In the genomic region with DNA sequence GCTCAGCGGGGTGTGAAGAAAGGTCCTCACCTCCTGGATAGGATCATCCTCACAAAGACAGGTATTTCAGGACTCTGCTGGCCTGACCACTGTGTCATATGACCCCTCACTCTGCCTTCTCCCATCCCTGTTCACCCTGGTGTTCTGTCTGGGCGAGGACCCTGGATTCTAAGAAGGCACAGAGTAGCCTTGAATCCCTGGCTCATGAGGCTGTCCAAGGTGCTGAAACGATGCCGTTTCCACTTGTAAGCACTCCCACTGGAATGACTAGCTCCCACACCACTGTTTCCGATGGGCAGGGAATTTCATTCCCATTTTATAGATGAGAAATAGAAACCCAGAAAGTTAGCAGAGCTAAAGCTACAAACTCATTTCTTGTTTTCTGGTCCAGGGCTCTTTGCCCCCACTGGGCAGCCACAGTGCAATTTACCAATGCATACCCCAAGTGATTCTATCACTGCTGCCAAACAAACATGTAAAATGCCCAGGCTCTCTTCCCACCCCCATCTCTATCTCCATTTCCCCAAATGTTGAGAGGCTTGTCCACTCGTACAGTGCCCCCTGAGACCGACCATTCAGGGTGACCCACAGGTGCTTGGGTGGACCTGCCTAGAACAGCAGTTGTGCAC, we compare ENCODE assay signal across 1 cellular context.
TF ChIP-seq lines count a peak whose summit lies in the region.

No MANE protein-coding gene starts in this region.

TF ChIP-seq in K562, 482 proteins besides CTCF, POLR2A, EP300 and RAD21 (continued from another document and continues in another):
- TF ChIP-seq, protein P1, sequence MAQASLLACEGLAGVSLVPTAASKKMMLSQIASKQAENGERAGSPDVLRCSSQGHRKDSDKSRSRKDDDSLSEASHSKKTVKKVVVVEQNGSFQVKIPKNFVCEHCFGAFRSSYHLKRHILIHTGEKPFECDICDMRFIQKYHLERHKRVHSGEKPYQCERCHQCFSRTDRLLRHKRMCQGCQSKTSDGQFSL (CRISPR knock-in tag; IDR thresholded peaks at IDR 0.05), result no peak
- TF ChIP-seq, protein P1 (tag; IDR thresholded peaks at IDR 0.05), result no peak
- TF ChIP-seq FOXM1 (IDR thresholded peaks at IDR 0.05; ENCODE audit: low read depth), result no peak
- TF ChIP-seq FOXM1 (CRISPR knock-in tag; IDR thresholded peaks at IDR 0.05; ENCODE audit: low read depth), result no peak
- TF ChIP-seq ZNF197 (CRISPR knock-in tag; IDR thresholded peaks at IDR 0.05; ENCODE audit: low read depth), result no peak
- TF ChIP-seq ZNF12 (CRISPR knock-in tag; IDR thresholded peaks at IDR 0.05), result no peak
- no peak for TF ChIP-seq RBM14 (IDR thresholded peaks at IDR 0.05; ENCODE audit: borderline replicate concordance, insufficient read depth, low read depth, low read length)
- TF ChIP-seq, protein P2, sequence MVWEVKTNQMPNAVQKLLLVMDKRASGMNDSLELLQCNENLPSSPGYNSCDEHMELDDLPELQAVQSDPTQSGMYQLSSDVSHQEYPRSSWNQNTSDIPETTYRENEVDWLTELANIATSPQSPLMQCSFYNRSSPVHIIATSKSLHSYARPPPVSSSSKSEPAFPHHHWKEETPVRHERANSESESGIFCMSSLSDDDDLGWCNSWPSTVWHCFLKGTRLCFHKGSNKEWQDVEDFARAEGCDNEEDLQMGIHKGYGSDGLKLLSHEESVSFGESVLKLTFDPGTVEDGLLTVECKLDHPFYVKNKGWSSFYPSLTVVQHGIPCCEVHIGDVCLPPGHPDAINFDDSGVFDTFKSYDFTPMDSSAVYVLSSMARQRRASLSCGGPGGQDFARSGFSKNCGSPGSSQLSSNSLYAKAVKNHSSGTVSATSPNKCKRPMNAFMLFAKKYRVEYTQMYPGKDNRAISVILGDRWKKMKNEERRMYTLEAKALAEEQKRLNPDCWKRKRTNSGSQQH (CRISPR knock-in tag; IDR thresholded peaks at IDR 0.05), result no peak
- TF ChIP-seq, protein P3, sequence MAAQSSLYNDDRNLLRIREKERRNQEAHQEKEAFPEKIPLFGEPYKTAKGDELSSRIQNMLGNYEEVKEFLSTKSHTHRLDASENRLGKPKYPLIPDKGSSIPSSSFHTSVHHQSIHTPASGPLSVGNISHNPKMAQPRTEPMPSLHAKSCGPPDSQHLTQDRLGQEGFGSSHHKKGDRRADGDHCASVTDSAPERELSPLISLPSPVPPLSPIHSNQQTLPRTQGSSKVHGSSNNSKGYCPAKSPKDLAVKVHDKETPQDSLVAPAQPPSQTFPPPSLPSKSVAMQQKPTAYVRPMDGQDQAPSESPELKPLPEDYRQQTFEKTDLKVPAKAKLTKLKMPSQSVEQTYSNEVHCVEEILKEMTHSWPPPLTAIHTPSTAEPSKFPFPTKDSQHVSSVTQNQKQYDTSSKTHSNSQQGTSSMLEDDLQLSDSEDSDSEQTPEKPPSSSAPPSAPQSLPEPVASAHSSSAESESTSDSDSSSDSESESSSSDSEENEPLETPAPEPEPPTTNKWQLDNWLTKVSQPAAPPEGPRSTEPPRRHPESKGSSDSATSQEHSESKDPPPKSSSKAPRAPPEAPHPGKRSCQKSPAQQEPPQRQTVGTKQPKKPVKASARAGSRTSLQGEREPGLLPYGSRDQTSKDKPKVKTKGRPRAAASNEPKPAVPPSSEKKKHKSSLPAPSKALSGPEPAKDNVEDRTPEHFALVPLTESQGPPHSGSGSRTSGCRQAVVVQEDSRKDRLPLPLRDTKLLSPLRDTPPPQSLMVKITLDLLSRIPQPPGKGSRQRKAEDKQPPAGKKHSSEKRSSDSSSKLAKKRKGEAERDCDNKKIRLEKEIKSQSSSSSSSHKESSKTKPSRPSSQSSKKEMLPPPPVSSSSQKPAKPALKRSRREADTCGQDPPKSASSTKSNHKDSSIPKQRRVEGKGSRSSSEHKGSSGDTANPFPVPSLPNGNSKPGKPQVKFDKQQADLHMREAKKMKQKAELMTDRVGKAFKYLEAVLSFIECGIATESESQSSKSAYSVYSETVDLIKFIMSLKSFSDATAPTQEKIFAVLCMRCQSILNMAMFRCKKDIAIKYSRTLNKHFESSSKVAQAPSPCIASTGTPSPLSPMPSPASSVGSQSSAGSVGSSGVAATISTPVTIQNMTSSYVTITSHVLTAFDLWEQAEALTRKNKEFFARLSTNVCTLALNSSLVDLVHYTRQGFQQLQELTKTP (IDR thresholded peaks at IDR 0.05; ENCODE audit: low read depth in 1 of 2, partially characterized antibody in 2 of 2), result peak in 1 of 2 experiments; percentile 75
- TF ChIP-seq, protein P4, sequence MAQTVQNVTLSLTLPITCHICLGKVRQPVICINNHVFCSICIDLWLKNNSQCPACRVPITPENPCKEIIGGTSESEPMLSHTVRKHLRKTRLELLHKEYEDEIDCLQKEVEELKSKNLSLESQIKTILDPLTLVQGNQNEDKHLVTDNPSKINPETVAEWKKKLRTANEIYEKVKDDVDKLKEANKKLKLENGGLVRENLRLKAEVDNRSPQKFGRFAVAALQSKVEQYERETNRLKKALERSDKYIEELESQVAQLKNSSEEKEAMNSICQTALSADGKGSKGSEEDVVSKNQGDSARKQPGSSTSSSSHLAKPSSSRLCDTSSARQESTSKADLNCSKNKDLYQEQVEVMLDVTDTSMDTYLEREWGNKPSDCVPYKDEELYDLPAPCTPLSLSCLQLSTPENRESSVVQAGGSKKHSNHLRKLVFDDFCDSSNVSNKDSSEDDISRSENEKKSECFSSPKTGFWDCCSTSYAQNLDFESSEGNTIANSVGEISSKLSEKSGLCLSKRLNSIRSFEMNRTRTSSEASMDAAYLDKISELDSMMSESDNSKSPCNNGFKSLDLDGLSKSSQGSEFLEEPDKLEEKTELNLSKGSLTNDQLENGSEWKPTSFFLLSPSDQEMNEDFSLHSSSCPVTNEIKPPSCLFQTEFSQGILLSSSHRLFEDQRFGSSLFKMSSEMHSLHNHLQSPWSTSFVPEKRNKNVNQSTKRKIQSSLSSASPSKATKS (CRISPR knock-in tag; IDR thresholded peaks at IDR 0.05), result no peak
- TF ChIP-seq MAFK (IDR thresholded peaks at IDR 0.05; ENCODE audit: low read length), result no peak
- no peak for TF ChIP-seq ZNF76 (CRISPR knock-in tag; IDR thresholded peaks at IDR 0.05; ENCODE audit: borderline replicate concordance)
- TF ChIP-seq NFRKB (IDR thresholded peaks at IDR 0.05; ENCODE audit: low read depth), result no peak
- no peak for TF ChIP-seq CEBPB (tag; IDR thresholded peaks at IDR 0.05)
- TF ChIP-seq, protein P5, sequence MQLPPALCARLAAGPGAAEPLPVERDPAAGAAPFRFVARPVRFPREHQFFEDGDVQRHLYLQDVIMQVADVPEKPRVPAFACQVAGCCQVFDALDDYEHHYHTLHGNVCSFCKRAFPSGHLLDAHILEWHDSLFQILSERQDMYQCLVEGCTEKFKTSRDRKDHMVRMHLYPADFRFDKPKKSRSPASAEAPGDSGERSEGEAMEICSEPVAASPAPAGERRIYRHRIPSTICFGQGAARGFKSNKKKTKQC (CRISPR knock-in tag; IDR thresholded peaks at IDR 0.05), result no peak
- no peak for TF ChIP-seq KAT8 (IDR thresholded peaks at IDR 0.05; ENCODE audit: low read depth)
- TF ChIP-seq, protein P6, sequence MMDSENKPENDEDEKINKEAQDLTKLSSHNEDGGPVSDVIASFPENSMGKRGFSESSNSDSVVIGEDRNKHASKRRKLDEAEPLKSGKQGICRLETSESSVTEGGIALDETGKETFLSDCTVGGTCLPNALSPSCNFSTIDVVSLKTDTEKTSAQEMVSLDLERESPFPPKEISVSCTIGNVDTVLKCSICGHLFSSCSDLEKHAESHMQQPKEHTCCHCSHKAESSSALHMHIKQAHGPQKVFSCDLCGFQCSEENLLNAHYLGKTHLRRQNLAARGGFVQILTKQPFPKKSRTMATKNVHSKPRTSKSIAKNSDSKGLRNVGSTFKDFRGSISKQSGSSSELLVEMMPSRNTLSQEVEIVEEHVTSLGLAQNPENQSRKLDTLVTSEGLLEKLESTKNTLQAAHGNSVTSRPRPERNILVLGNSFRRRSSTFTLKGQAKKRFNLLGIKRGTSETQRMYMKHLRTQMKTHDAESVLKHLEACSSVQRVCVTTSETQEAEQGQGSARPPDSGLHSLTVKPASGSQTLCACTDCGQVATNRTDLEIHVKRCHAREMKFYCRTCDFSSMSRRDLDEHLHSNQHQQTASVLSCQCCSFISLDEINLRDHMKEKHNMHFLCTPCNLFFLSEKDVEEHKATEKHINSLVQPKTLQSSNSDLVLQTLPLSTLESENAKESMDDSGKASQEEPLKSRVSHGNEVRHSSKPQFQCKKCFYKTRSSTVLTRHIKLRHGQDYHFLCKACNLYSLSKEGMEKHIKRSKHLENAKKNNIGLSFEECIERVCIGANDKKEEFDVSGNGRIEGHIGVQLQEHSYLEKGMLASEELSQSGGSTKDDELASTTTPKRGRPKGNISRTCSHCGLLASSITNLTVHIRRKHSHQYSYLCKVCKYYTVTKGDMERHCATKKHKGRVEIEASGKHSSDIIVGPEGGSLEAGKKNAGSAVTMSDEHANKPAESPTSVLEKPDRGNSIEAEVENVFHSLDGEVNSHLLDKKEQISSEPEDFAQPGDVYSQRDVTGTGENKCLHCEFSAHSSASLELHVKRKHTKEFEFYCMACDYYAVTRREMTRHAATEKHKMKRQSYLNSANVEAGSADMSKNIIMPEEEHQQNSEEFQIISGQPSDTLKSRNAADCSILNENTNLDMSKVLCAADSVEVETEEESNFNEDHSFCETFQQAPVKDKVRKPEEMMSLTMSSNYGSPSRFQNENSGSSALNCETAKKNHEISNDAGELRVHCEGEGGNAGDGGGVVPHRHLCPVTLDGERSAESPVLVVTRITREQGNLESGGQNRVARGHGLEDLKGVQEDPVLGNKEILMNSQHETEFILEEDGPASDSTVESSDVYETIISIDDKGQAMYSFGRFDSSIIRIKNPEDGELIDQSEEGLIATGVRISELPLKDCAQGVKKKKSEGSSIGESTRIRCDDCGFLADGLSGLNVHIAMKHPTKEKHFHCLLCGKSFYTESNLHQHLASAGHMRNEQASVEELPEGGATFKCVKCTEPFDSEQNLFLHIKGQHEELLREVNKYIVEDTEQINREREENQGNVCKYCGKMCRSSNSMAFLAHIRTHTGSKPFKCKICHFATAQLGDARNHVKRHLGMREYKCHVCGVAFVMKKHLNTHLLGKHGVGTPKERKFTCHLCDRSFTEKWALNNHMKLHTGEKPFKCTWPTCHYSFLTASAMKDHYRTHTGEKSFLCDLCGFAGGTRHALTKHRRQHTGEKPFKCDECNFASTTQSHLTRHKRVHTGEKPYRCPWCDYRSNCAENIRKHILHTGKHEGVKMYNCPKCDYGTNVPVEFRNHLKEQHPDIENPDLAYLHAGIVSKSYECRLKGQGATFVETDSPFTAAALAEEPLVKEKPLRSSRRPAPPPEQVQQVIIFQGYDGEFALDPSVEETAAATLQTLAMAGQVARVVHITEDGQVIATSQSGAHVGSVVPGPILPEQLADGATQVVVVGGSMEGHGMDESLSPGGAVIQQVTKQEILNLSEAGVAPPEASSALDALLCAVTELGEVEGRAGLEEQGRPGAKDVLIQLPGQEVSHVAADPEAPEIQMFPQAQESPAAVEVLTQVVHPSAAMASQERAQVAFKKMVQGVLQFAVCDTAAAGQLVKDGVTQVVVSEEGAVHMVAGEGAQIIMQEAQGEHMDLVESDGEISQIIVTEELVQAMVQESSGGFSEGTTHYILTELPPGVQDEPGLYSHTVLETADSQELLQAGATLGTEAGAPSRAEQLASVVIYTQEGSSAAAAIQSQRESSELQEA (IDR thresholded peaks at IDR 0.05; ENCODE audit: low read depth), result no peak
- no peak for TF ChIP-seq XRCC4 (IDR thresholded peaks at IDR 0.05; ENCODE audit: extremely low read depth, insufficient read depth, insufficient read length)
- TF ChIP-seq SOX6 (IDR thresholded peaks at IDR 0.05), result no peak
- no peak for TF ChIP-seq CXXC5 (CRISPR knock-in tag; IDR thresholded peaks at IDR 0.05)
- no peak for TF ChIP-seq ZFP36 (IDR thresholded peaks at IDR 0.05; ENCODE audit: low read depth, low read length, partially characterized antibody)
- no peak for TF ChIP-seq CBFA2T3 (IDR thresholded peaks at IDR 0.05)
- TF ChIP-seq, protein P7, sequence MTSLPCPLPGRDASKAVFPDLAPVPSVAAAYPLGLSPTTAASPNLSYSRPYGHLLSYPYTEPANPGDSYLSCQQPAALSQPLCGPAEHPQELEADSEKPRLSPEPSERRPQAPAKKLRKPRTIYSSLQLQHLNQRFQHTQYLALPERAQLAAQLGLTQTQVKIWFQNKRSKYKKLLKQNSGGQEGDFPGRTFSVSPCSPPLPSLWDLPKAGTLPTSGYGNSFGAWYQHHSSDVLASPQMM (CRISPR knock-in tag; IDR thresholded peaks at IDR 0.05), result no peak
- no peak for TF ChIP-seq ZNF830 (CRISPR knock-in tag; IDR thresholded peaks at IDR 0.05)
- TF ChIP-seq TOE1 (IDR thresholded peaks at IDR 0.05; ENCODE audit: borderline replicate concordance), result no peak
- 0 out of 2 replicates have a peak, but pooled peaks have one; percentile 23 for TF ChIP-seq TOE1 (CRISPR knock-in tag; IDR thresholded peaks at IDR 0.05; ENCODE audit: borderline replicate concordance, low read depth)
- TF ChIP-seq ATF1 (CRISPR knock-in tag; IDR thresholded peaks at IDR 0.05), result no peak
- TF ChIP-seq ATF1 (tag; IDR thresholded peaks at IDR 0.05), result no peak
- TF ChIP-seq, protein P8, sequence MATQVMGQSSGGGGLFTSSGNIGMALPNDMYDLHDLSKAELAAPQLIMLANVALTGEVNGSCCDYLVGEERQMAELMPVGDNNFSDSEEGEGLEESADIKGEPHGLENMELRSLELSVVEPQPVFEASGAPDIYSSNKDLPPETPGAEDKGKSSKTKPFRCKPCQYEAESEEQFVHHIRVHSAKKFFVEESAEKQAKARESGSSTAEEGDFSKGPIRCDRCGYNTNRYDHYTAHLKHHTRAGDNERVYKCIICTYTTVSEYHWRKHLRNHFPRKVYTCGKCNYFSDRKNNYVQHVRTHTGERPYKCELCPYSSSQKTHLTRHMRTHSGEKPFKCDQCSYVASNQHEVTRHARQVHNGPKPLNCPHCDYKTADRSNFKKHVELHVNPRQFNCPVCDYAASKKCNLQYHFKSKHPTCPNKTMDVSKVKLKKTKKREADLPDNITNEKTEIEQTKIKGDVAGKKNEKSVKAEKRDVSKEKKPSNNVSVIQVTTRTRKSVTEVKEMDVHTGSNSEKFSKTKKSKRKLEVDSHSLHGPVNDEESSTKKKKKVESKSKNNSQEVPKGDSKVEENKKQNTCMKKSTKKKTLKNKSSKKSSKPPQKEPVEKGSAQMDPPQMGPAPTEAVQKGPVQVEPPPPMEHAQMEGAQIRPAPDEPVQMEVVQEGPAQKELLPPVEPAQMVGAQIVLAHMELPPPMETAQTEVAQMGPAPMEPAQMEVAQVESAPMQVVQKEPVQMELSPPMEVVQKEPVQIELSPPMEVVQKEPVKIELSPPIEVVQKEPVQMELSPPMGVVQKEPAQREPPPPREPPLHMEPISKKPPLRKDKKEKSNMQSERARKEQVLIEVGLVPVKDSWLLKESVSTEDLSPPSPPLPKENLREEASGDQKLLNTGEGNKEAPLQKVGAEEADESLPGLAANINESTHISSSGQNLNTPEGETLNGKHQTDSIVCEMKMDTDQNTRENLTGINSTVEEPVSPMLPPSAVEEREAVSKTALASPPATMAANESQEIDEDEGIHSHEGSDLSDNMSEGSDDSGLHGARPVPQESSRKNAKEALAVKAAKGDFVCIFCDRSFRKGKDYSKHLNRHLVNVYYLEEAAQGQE (CRISPR knock-in tag; IDR thresholded peaks at IDR 0.05; ENCODE audit: low read depth), result peak; percentile 95
- TF ChIP-seq NRF1 (conservative IDR thresholded peaks at IDR 0.05 in 1 of 2, IDR thresholded peaks at IDR 0.05 in 1 of 2), result no peak
- TF ChIP-seq RHOXF2B (CRISPR knock-in tag; conservative IDR thresholded peaks at IDR 0.05), result no peak
- TF ChIP-seq DPF2 (IDR thresholded peaks at IDR 0.05), result no peak
